In the genomic region with DNA sequence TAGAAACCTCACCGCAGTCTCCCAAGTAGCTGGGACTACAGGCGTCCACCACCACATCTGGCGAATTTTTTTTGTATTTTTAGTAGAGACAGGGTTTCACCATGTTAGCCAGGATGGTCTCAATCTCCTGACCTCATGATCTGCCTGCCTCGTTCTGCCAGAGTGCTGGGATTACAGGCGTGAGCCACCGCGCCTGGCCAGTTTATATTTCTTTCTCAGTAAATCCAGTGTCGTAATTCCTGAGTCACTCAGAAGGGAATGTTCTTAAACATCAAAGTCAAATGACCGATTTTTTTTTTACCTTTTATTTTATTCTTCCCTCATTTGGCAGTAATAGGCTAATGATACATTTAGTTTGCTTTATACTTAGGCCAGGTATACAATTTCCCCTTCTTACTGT, we compare ENCODE assay signal across 26 cellular contexts.
"Had no signal": no experiment of that assay in that cellular context is flagged by ENCODE, and none has a peak within 500 bp of the region (broad histone marks: within the 10 kb centered on the region; RNA-seq: fewer than 3 reads in every experiment).

No MANE protein-coding gene starts in this region.

- H3K4me3 ChIP-seq: esophagus squamous epithelium, left lung, lung, mucosa of descending colon, right atrium auricular region, spleen, thoracic aorta, uterus had no signal

- H3K4me3 Mint-ChIP-seq: activated naive CD8-positive, alpha-beta T cell; dendritic cell treated with granulocyte-macrophage colony-stimulating factor and Interleukin-4, amounts not matched to agents 40 ng/mL and 50 ng/mL, for 4 days; endodermal cell; natural killer cell treated with Interleukin-12 subunit alpha and Interleukin-12 subunit beta and Interleukin-15 and Interleukin-18, amount 100 ng/mL, for 72 hours; stimulated activated naive CD8-positive, alpha-beta T cell treated with anti-CD3 and anti-CD28 coated beads, Interleukin-15, Interleukin-2, amounts not matched to agents 100 ng/mL and 50 ng/mL, for 24 hours; T-helper 1 cell treated with Interleukin-12 subunit alpha and Interleukin-12 subunit beta and Interleukin-4 antibody, amounts not matched to agents 30 μg/mL and 1 μg/mL, for 36 hours had no signal

- H3K27me3 Mint-ChIP-seq: activated naive CD8-positive, alpha-beta T cell; dendritic cell treated with granulocyte-macrophage colony-stimulating factor and Interleukin-4, amounts not matched to agents 40 ng/mL and 50 ng/mL, for 4 days; natural killer cell treated with Interleukin-12 subunit alpha and Interleukin-12 subunit beta and Interleukin-15 and Interleukin-18, amount 100 ng/mL, for 72 hours; stimulated activated naive CD8-positive, alpha-beta T cell treated with anti-CD3 and anti-CD28 coated beads, Interleukin-15, Interleukin-2, amounts not matched to agents 100 ng/mL and 50 ng/mL, for 24 hours had no signal

- H3K27ac Mint-ChIP-seq: activated naive CD8-positive, alpha-beta T cell; dendritic cell treated with granulocyte-macrophage colony-stimulating factor and Interleukin-4, amounts not matched to agents 40 ng/mL and 50 ng/mL, for 4 days; endodermal cell; natural killer cell treated with Interleukin-12 subunit alpha and Interleukin-12 subunit beta and Interleukin-15 and Interleukin-18, amount 100 ng/mL, for 72 hours; stimulated activated naive CD8-positive, alpha-beta T cell treated with anti-CD3 and anti-CD28 coated beads, Interleukin-15, Interleukin-2, amounts not matched to agents 100 ng/mL and 50 ng/mL, for 24 hours; T-helper 1 cell treated with Interleukin-12 subunit alpha and Interleukin-12 subunit beta and Interleukin-4 antibody, amounts not matched to agents 30 μg/mL and 1 μg/mL, for 36 hours had no signal

- DNase-seq: activated CD4-positive, alpha-beta T cell treated with anti-CD3 and anti-CD28 coated beads for 48 hours; activated CD4-positive, alpha-beta T cell treated with anti-CD3 and anti-CD28 coated beads, Interleukin-2, amount 50 U/mL, for 48 hours; activated CD8-positive, alpha-beta memory T cell treated with anti-CD3 and anti-CD28 coated beads for 24 hours; activated effector memory CD4-positive, alpha-beta T cell treated with Interleukin-2 at 50 U/mL for 16 hours; activated naive CD4-positive, alpha-beta T cell treated with Interleukin-2 at 50 U/mL for 16 hours; amniotic stem cell; brain microvascular endothelial cell; central memory CD4-positive, alpha-beta T cell; endodermal cell; esophagus squamous epithelium; foreskin melanocyte; left lung; mucosa of descending colon; spleen; stimulated activated CD4-positive, alpha-beta T cell treated with anti-CD3 and anti-CD28 coated beads, Interleukin-4, amount 100 ng/mL, for 1 hour; T-helper 9 cell; uterus; WERI-Rb-1 had no signal

- H3K9me3 ChIP-seq: left lung, mucosa of descending colon, thoracic aorta, uterus had no signal

- H3K4me1 ChIP-seq: esophagus squamous epithelium, left lung, right atrium auricular region, uterus had no signal

- H3K9me3 Mint-ChIP-seq: natural killer cell treated with Interleukin-12 subunit alpha and Interleukin-12 subunit beta and Interleukin-15 and Interleukin-18, amount 100 ng/mL, for 72 hours had no signal

- H3K27ac ChIP-seq: brain microvascular endothelial cell, esophagus squamous epithelium, left lung, right atrium auricular region, spleen, thoracic aorta, uterus, WERI-Rb-1 had no signal

- H3K27me3 ChIP-seq: brain microvascular endothelial cell, esophagus squamous epithelium, left lung, right atrium auricular region, spleen, uterus had no signal

- H3K36me3 ChIP-seq: WERI-Rb-1 had no signal
